ENCODE assay signal across 20 cellular contexts in genomic region chr9:26296910-26297309, GRCh38.
DNase-seq lines count a peak whose midpoint lies in the region; ATAC-seq and TF ChIP-seq lines count a peak whose summit lies in the region.
"Had no signal": no experiment of that assay in that cellular context is flagged by ENCODE, and none has a peak within 500 bp of the region (broad histone marks: within the 10 kb centered on the region; RNA-seq: fewer than 3 reads in every experiment).

No MANE protein-coding gene starts in this region.

- no peak overlapping the region for H3K4me3 ChIP-seq in brain microvascular endothelial cell (ENCODE audit: low read depth, low read length)

- ATAC-seq in HG03095 (IDR thresholded peaks at IDR 0.05; ENCODE audit: unreplicated experiment) (no peak), GM21390 (IDR thresholded peaks at IDR 0.05; ENCODE audit: unreplicated experiment) (no peak)
- ATAC-seq: activated naive CD8-positive, alpha-beta T cell treated with anti-CD3 and anti-CD28 coated beads, Interleukin-2, amount 50 U/mL, for 24 hours; CD8-positive, alpha-beta T cell; right cardiac atrium had no signal

- TF ChIP-seq CTCF in brain microvascular endothelial cell (IDR thresholded peaks at IDR 0.05; ENCODE audit: low read depth, low read length, missing control alignments) = no peak

- in situ Hi-C loops in brain microvascular endothelial cell (cut with HindIII; ENCODE audit: low pct_ligation_motif_present, low sequenced_read_pairs) = no loop called here

- DNase-seq in EH (ENCODE audit: low read depth) (peak; percentile 81), M059J (ENCODE audit: low read depth) (peak; percentile 91), brain microvascular endothelial cell (peak; percentile 22), kidney glomerular epithelial cell (lab: John Stamatoyannopoulos, UW) (peak; percentile 16), NCI-H774 (lab: John Stamatoyannopoulos, UW) (no peak)
- no peak for DNase-seq in activated CD4-positive, alpha-beta T cell treated with anti-CD3 and anti-CD28 coated beads for 1 hour
- DNase-seq: activated CD4-positive, alpha-beta T cell treated with anti-CD3 and anti-CD28 coated beads for 48 hours; activated CD8-positive, alpha-beta memory T cell treated with anti-CD3 and anti-CD28 coated beads, Interleukin-2, amount 50 U/mL, for 4 hours; activated effector memory CD4-positive, alpha-beta T cell treated with Interleukin-2 at 50 U/mL for 16 hours; activated naive CD8-positive, alpha-beta T cell treated with anti-CD3 and anti-CD28 coated beads, Interleukin-2, amount 50 U/mL, for 24 hours; CD8-positive, alpha-beta T cell; hypothalamus; kidney; MM.1S; naive B cell; NCI-H446; right cardiac atrium; stimulated activated CD4-positive, alpha-beta T cell treated with anti-CD3 and anti-CD28 coated beads, Interleukin-15, amount 100 ng/mL, for 24 hours had no signal

- H3K27ac ChIP-seq in brain microvascular endothelial cell = no peak overlapping the region

- no peaks in the 10 kb centered on the region for H3K27me3 ChIP-seq in brain microvascular endothelial cell (replicated peaks)

- no peaks in the 10 kb centered on the region for H3K36me3 ChIP-seq in brain microvascular endothelial cell (replicated peaks)

Comparison
In these comparisons a context has a peak if more than half of its experiments do, and no peak if none do; other contexts are left out.
1. DNase-seq: peak in EH (single experiment), M059J (single experiment), brain microvascular endothelial cell (single experiment) and kidney glomerular epithelial cell (single experiment); none in NCI-H774 (single experiment) and activated CD4-positive, alpha-beta T cell treated with anti-CD3 and anti-CD28 coated beads for 1 hour (single experiment).